Comparison of ENCODE assay signal across 10 cellular contexts in the genomic region with DNA sequence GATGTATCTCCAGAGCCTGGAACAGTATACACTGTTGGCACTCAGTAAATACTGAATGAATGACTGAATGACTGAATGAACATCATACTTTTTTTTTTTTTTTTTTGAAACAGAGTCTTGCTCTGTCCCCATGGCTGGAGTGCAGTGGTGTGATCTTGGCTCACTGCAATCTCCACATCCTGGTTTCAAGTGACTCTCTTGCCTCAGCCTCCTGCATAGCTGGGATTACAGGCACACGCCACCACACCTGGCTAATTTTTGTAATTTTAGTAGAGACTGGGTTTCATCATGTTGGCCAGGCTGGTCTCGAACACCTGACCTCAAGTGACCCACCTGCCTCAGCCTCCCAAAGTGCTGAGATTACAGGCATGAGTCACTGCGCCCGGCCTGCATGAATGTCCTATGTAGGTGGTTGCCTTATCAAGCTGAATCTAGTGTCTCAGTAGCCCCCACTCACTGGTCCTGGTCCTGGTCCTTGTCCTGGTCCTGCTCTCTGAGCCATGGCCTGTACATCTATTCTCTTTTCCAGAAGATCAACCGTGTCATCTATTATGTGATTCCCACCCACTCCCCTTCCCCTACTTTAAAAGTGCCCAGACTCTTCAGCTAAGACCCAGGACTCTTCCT. TPM values are rescaled to one million over a fixed set of nuclear protein-coding genes. Genes with fewer than 3 reads are reported as not detected.
DNase-seq lines count a peak whose midpoint lies in the region; ATAC-seq, FAIRE-seq and TF ChIP-seq lines count a peak whose summit lies in the region.
"Not testable (repeated sequence)": the region's sequence is repeated elsewhere in the genome, so short reads cannot be mapped to it uniquely, and the experiment has no call there.
"Had no signal": no experiment of that assay in that cellular context is flagged by ENCODE, and none has a peak within 500 bp of the region (broad histone marks: within the 10 kb centered on the region; RNA-seq: fewer than 3 reads in every experiment).

No MANE protein-coding gene starts in this region.

- not testable (repeated sequence) for ATAC-seq in CD4-positive, CD25-positive, alpha-beta regulatory T cell (ENCODE audit: low read depth in 2 of 2); RWPE2 (ENCODE audit: low read depth); stimulated activated memory B cell treated with anti-CD40 and anti-IgM and Interleukin-4, amounts not matched to agents 10 μg/mL and 1 μg/mL and 100 μg/mL, for 72 hours

- DNase-seq in CD4-positive, CD25-positive, alpha-beta regulatory T cell; HFFc6; RWPE2 (ENCODE audit: low spot score); endodermal cell; keratinocyte (ENCODE audit: low read depth, low spot score): not testable (repeated sequence)
- DNase-seq in astrocyte of the spinal cord (ENCODE audit: low read depth, low spot score) = peak; percentile 10

- H3K9ac ChIP-seq in endodermal cell (ENCODE audit: extremely low read depth, low read length, poor library complexity, severe bottlenecking) = not testable (repeated sequence)
- H3K9ac ChIP-seq in keratinocyte (ENCODE audit: control insufficient read depth, extremely low read depth, insufficient read depth, low read length) = peak overlapping the region; percentile 0

- H3K4me1 ChIP-seq in CD4-positive, CD25-positive, alpha-beta regulatory T cell (ENCODE audit: control insufficient read depth, insufficient read depth, low read length, poor library complexity, severe bottlenecking) = peaks cover 10% of the 10 kb centered on the region
- H3K4me1 ChIP-seq in RWPE2 (ENCODE audit: insufficient read depth, poor library complexity, severe bottlenecking) (peaks cover 80% of the 10 kb centered on the region), endodermal cell (ENCODE audit: control insufficient read depth, insufficient read depth, low read length) (peaks cover 39% of the 10 kb centered on the region), keratinocyte (ENCODE audit: control insufficient read depth, extremely low read depth, insufficient read depth, low read length) (peaks cover 73% of the 10 kb centered on the region)

- H2AFZ ChIP-seq in keratinocyte (ENCODE audit: control insufficient read depth, low read length) = not testable (repeated sequence)

- H3K9me3 Mint-ChIP-seq in CD4-positive, CD25-positive, alpha-beta regulatory T cell; HFFc6; endodermal cell; nephron; stimulated activated memory B cell treated with anti-CD40 and anti-IgM and Interleukin-4, amounts not matched to agents 10 μg/mL and 1 μg/mL and 100 μg/mL, for 72 hours: not testable (repeated sequence)

- H3K4me3 ChIP-seq in CD4-positive, CD25-positive, alpha-beta regulatory T cell (ENCODE audit: low read depth, low read length); RWPE2 (ENCODE audit: severe bottlenecking); astrocyte of the spinal cord (ENCODE audit: low read depth, low read length); endodermal cell (ENCODE audit: low read length); keratinocyte (ENCODE audit: control insufficient read depth in 2 of 3, extremely low read depth in 1 of 3, insufficient read depth in 2 of 3, low read depth in 1 of 3, low read length in 3 of 3): not testable (repeated sequence)

- FAIRE-seq in keratinocyte (lab: Jason Lieb, UNC) = not testable (repeated sequence)

- in situ Hi-C loops in astrocyte of the spinal cord (cut with HindIII; ENCODE audit: low sequenced_read_pairs) = not testable (repeated sequence)

- dilution Hi-C loops in keratinocyte (cut with MboI; ENCODE audit: extremely low pct_ligation_motif_present, low sequenced_read_pairs) = not testable (repeated sequence)

- not testable (repeated sequence) for TF ChIP-seq CTCF in HFFc6 (IDR thresholded peaks at IDR 0.05); RWPE2 (IDR thresholded peaks at IDR 0.05; ENCODE audit: poor library complexity, severe bottlenecking); astrocyte of the spinal cord (IDR thresholded peaks at IDR 0.05; ENCODE audit: low read depth, low read length); endodermal cell (conservative IDR thresholded peaks at IDR 0.05); keratinocyte (optimal IDR thresholded peaks at IDR 0.05 in 1 of 3, IDR thresholded peaks at IDR 0.05 in 1 of 3, conservative IDR thresholded peaks at IDR 0.05 in 1 of 3; ENCODE audit: extremely low read depth in 1 of 3, insufficient read depth in 2 of 3, low read length in 3 of 3); nephron (IDR thresholded peaks at IDR 0.05; ENCODE audit: unreplicated experiment in 3 of 3)

- not testable (repeated sequence) for H3K9me1 ChIP-seq in keratinocyte (ENCODE audit: control insufficient read depth, extremely low read depth, insufficient read depth, low read length)

- H3K4me2 ChIP-seq in keratinocyte (ENCODE audit: control insufficient read depth, extremely low read depth, insufficient read depth, low read depth, low read length) = peak overlapping the region; percentile 2

- not testable (repeated sequence) for H3K27me3 Mint-ChIP-seq in CD4-positive, CD25-positive, alpha-beta regulatory T cell; HFFc6 (ENCODE audit: insufficient read depth); endodermal cell (ENCODE audit: insufficient read depth); nephron (ENCODE audit: low read depth); stimulated activated memory B cell treated with anti-CD40 and anti-IgM and Interleukin-4, amounts not matched to agents 10 μg/mL and 1 μg/mL and 100 μg/mL, for 72 hours

- H4K20me1 ChIP-seq in keratinocyte (ENCODE audit: control insufficient read depth, extremely low read depth, insufficient read depth, low read length) = not testable (repeated sequence)

- H3K4me3 Mint-ChIP-seq in CD4-positive, CD25-positive, alpha-beta regulatory T cell; endodermal cell; nephron; stimulated activated memory B cell treated with anti-CD40 and anti-IgM and Interleukin-4, amounts not matched to agents 10 μg/mL and 1 μg/mL and 100 μg/mL, for 72 hours: not testable (repeated sequence)
- H3K4me3 Mint-ChIP-seq in HFFc6 = peak overlapping the region; percentile 74

- H3K4me1 Mint-ChIP-seq in CD4-positive, CD25-positive, alpha-beta regulatory T cell = peaks cover 20 to 82% (median 40%) of the 10 kb centered on the region in 4 donors
- H3K4me1 Mint-ChIP-seq in HFFc6 (ENCODE audit: low read depth) = peaks cover 96% of the 10 kb centered on the region
- H3K4me1 Mint-ChIP-seq in endodermal cell = peaks cover 70% of the 10 kb centered on the region
- H3K4me1 Mint-ChIP-seq in nephron = peaks cover 64% of the 10 kb centered on the region
- peaks cover 74% of the 10 kb centered on the region for H3K4me1 Mint-ChIP-seq in stimulated activated memory B cell treated with anti-CD40 and anti-IgM and Interleukin-4, amounts not matched to agents 10 μg/mL and 1 μg/mL and 100 μg/mL, for 72 hours

- H3K36me3 Mint-ChIP-seq in CD4-positive, CD25-positive, alpha-beta regulatory T cell; HFFc6 (ENCODE audit: low read depth); endodermal cell (ENCODE audit: low read depth); nephron (ENCODE audit: low read depth): not testable (repeated sequence)
- peaks cover 14% of the 10 kb centered on the region for H3K36me3 Mint-ChIP-seq in stimulated activated memory B cell treated with anti-CD40 and anti-IgM and Interleukin-4, amounts not matched to agents 10 μg/mL and 1 μg/mL and 100 μg/mL, for 72 hours

- WGBS in endodermal cell (ENCODE audit: insufficient coverage in 1 of 2, insufficient read length in 1 of 2), 2 experiments = 91 to 92% methylated on average over 3 to 5 of the region's 5 CpGs

- H3K27ac Mint-ChIP-seq in CD4-positive, CD25-positive, alpha-beta regulatory T cell = peak overlapping the region; percentile 20 to 81 (median 65)
- H3K27ac Mint-ChIP-seq in HFFc6 (peak overlapping the region; percentile 96), endodermal cell (peak overlapping the region; percentile 99), nephron (peak overlapping the region; percentile 76 to 95 (median 89))
- H3K27ac Mint-ChIP-seq in stimulated activated memory B cell treated with anti-CD40 and anti-IgM and Interleukin-4, amounts not matched to agents 10 μg/mL and 1 μg/mL and 100 μg/mL, for 72 hours = peak overlapping the region; percentile 50

- not testable (repeated sequence) for H3K27me3 ChIP-seq in CD4-positive, CD25-positive, alpha-beta regulatory T cell (ENCODE audit: control insufficient read depth, insufficient read depth, low read length); RWPE2 (ENCODE audit: insufficient read depth, poor library complexity, severe bottlenecking); endodermal cell (ENCODE audit: control insufficient read depth, insufficient read depth, low read length, poor library complexity, severe bottlenecking); keratinocyte (ENCODE audit: control insufficient read depth, extremely low read depth, insufficient read depth, low read length)

- not testable (repeated sequence) for H3K9me3 ChIP-seq in CD4-positive, CD25-positive, alpha-beta regulatory T cell (ENCODE audit: control insufficient read depth in 2 of 2, low read length in 2 of 2); RWPE2 (ENCODE audit: severe bottlenecking); endodermal cell (ENCODE audit: control insufficient read depth, low read length); keratinocyte (ENCODE audit: control insufficient read depth, low read depth, low read length)

- H3K36me3 ChIP-seq in CD4-positive, CD25-positive, alpha-beta regulatory T cell (ENCODE audit: control insufficient read depth, insufficient read depth, low read length) = peaks cover 11% of the 10 kb centered on the region
- H3K36me3 ChIP-seq in RWPE2 (ENCODE audit: low read depth) (peaks cover 10% of the 10 kb centered on the region), keratinocyte (ENCODE audit: control insufficient read depth in 2 of 2, extremely low read depth in 1 of 2, insufficient read depth in 2 of 2, low read length in 2 of 2) (peaks cover 2 to 12% of the 10 kb centered on the region in 2 experiments)
- not testable (repeated sequence) for H3K36me3 ChIP-seq in endodermal cell (ENCODE audit: control insufficient read depth, insufficient read depth, low read length)

- not testable (repeated sequence) for H3K27ac ChIP-seq in CD4-positive, CD25-positive, alpha-beta regulatory T cell (ENCODE audit: insufficient read depth, low read length, poor library complexity, severe bottlenecking)
- peak overlapping the region; percentile 97 for H3K27ac ChIP-seq in RWPE2 (ENCODE audit: poor library complexity, severe bottlenecking)
- peak overlapping the region; percentile 79 for H3K27ac ChIP-seq in endodermal cell (ENCODE audit: low read depth, low read length)
- H3K27ac ChIP-seq in keratinocyte (ENCODE audit: control insufficient read depth, insufficient read depth, low read length) = peak overlapping the region; percentile 87

- not testable (repeated sequence) for H3K79me2 ChIP-seq in keratinocyte (ENCODE audit: control insufficient read depth, insufficient read depth, low read length)

RNA-seq across cellular contexts. Expression of gene NUAK2, which starts 23.9 kb away (rescaled TPM):
- 9.9 TPM for total RNA-seq in CD4-positive, CD25-positive, alpha-beta regulatory T cell
- polyA plus RNA-seq in CD4-positive, CD25-positive, alpha-beta regulatory T cell = 10 to 100 TPM; 13.2 to 41.3 (median 25.4) TPM
- 1 to 10 TPM; 6.3 to 8.2 (median 7.3) TPM for total RNA-seq in HFFc6 (2021; fragmentation: NEBNext Ultra II Directional; extraction: Animal tissue kit (Norgen Biotek cat#: 25700))
- 10 to 100 TPM; 13.4 to 19.1 TPM for total RNA-seq in endodermal cell
- polyA plus RNA-seq in endodermal cell (2013, experiment 1 of 2) = 21.8 TPM
- 21.0 TPM for polyA plus RNA-seq in endodermal cell (2013, experiment 2 of 2)
- polyA plus RNA-seq in keratinocyte = 2.8 to 5.9 TPM (median 3.9 TPM) in 3 replicates
- 2.9 TPM for polyA plus RNA-seq in keratinocyte (2011; ENCODE audit: low read depth)
- polyA plus RNA-seq in keratinocyte (2011; cell fraction: cytosol; rRNA removed) = 3.0 TPM in 2 replicates
- polyA plus RNA-seq in keratinocyte (2011; cell fraction: nucleus; rRNA removed) = 7.9 and 8.2 TPM in 2 replicates
- 5.4 and 7.6 TPM in 2 replicates for polyA plus RNA-seq in keratinocyte (2012; ENCODE audit: low replicate concordance)
- polyA minus RNA-seq in keratinocyte = 4.1 to 8.7 TPM (median 4.3 TPM) in 3 replicates
- polyA minus RNA-seq in keratinocyte (2011; cell fraction: cytosol; rRNA and poly(A)+ RNA removed) = 5.8 TPM
- 9.7 and 12.9 TPM in 2 replicates for polyA minus RNA-seq in keratinocyte (2011; cell fraction: nucleus; rRNA and poly(A)+ RNA removed)

RNA-seq across cellular contexts. Expression of gene KLHDC8A, which starts 59.1 kb away (rescaled TPM):
- not detected for total RNA-seq in CD4-positive, CD25-positive, alpha-beta regulatory T cell
- polyA plus RNA-seq in CD4-positive, CD25-positive, alpha-beta regulatory T cell = under 1 TPM in 1 of 4 donors, not detected in 3; 0.06 TPM
- not detected for total RNA-seq in HFFc6 (2021; fragmentation: NEBNext Ultra II Directional; extraction: Animal tissue kit (Norgen Biotek cat#: 25700))
- under 1 TPM; 0.38 to 0.53 TPM for total RNA-seq in endodermal cell
- 14.6 TPM for polyA plus RNA-seq in endodermal cell (2013, experiment 1 of 2)
- 13.5 TPM for polyA plus RNA-seq in endodermal cell (2013, experiment 2 of 2)
- polyA plus RNA-seq in keratinocyte = not detected in 3 replicates
- 0.50 TPM for polyA plus RNA-seq in keratinocyte (2011; ENCODE audit: low read depth)
- polyA plus RNA-seq in keratinocyte (2011; cell fraction: cytosol; rRNA removed) = not detected in 2 replicates
- not detected in 2 replicates for polyA plus RNA-seq in keratinocyte (2011; cell fraction: nucleus; rRNA removed)
- 0.10 TPM in 1 of 2 replicates, not detected in the other for polyA plus RNA-seq in keratinocyte (2012; ENCODE audit: low replicate concordance)
- polyA minus RNA-seq in keratinocyte = not detected in 3 replicates
- polyA minus RNA-seq in keratinocyte (2011; cell fraction: cytosol; rRNA and poly(A)+ RNA removed) = not detected
- not detected in 2 replicates for polyA minus RNA-seq in keratinocyte (2011; cell fraction: nucleus; rRNA and poly(A)+ RNA removed)
- total RNA-seq: activated T-helper 1 cell treated with anti-CD3 and anti-CD28 coated beads, Interleukin-12 subunit alpha, Interleukin-12 subunit beta, Interleukin-2, Interleukin-4 antibody, amounts not matched to agents 30 ng/mL and 10 ng/mL and 1 ng/mL, durations not matched to agents 14 hours and 24 hours and 36 hours; thoracic aorta had no signal
